In the genomic region with DNA sequence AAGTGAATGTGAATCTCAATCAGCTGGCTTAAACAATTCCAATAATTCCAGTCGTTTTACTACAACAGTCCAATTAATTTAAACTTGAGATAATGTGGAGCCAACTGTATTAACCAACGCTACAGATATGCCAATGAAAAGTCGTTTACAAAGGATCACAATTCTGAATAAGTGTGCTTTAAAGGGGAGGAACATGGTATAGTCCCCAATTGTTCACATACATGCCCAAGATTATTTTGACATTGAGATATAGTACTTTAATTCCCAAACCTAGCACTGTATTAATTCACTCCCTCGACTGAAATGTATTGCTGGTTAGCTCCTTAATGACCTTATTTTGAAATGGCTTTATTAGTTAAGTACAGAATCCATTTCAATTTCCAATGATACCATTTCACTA, we compare ENCODE assay signal across 10 cellular contexts. TPM values are rescaled to one million over a fixed set of nuclear protein-coding genes. Genes with fewer than 3 reads are reported as not detected.
DNase-seq lines count a peak whose midpoint lies in the region; ATAC-seq and TF ChIP-seq lines count a peak whose summit lies in the region.
"Had no signal": no experiment of that assay in that cellular context is flagged by ENCODE, and none has a peak within 500 bp of the region (broad histone marks: within the 10 kb centered on the region; RNA-seq: fewer than 3 reads in every experiment).

No MANE protein-coding gene starts in this region.

- H3K4me2 ChIP-seq in BLaER1 treated with 17β-estradiol and CSF1 and Interleukin-3, amounts not matched to agents 10 nM and 100 nM = peak overlapping the region; percentile 57 to 87 (median 76); a peak in 18 of 22 replicates
- peak overlapping the region; percentile 77 for H3K4me2 ChIP-seq in neural cell (ENCODE audit: low read length)

- H4K20me1 ChIP-seq in BLaER1 treated with 17β-estradiol and CSF1 and Interleukin-3, amounts not matched to agents 10 nM and 100 nM = peaks cover 32 to 67% (median 58%) of the 10 kb centered on the region in 11 experiments; a peak in 21 of 22 replicates
- H4K20me1 ChIP-seq in neural cell (ENCODE audit: insufficient read depth) = peaks cover 13% of the 10 kb centered on the region

- H3K4me3 ChIP-seq in BLaER1 treated with 17β-estradiol and CSF1 and Interleukin-3, amounts not matched to agents 10 nM and 100 nM = peak overlapping the region; percentile 81 to 94 (median 86)
- H3K4me3 ChIP-seq in MG63 (peak overlapping the region; percentile 86), duodenal mucosa (ENCODE audit: low read depth in 1 of 2, low read length in 2 of 2) (peak overlapping the region; percentile 88 to 93), neural cell (ENCODE audit: low read length) (peak overlapping the region; percentile 92), WERI-Rb-1 (ENCODE audit: low read depth, low read length) (no peak overlapping the region)

- no peak overlapping the region for H2AFZ ChIP-seq in neural cell (ENCODE audit: low read depth, low read length)

- H3K79me2 ChIP-seq in neural cell (replicated peaks; ENCODE audit: insufficient read depth, low read length) = peaks cover 71% of the 10 kb centered on the region

- H3K9me2 ChIP-seq in neural cell (ENCODE audit: insufficient read depth, low read length) = no peaks in the 10 kb centered on the region

- ATAC-seq in HG02588 (IDR thresholded peaks at IDR 0.05; ENCODE audit: unreplicated experiment) = no peak

- DNase-seq in MG63 = no peak
- DNase-seq in nucleus accumbens (lab: John Stamatoyannopoulos, UW) = no peak
- no peak for DNase-seq in substantia nigra (lab: John Stamatoyannopoulos, UW)
- no peak for DNase-seq in WERI-Rb-1
- DNase-seq: effector CD4-positive, alpha-beta T cell; NCI-H1694 treated with DMSO at 0.1 percent for 48 hours had no signal

- H3F3A ChIP-seq in neural cell (ENCODE audit: insufficient read depth, low read length, poor library complexity, severe bottlenecking) = peaks cover 3% of the 10 kb centered on the region

- peaks cover 10 to 37% (median 23%) of the 10 kb centered on the region in 10 experiments; a peak in 18 of 20 replicates for H3K4me1 ChIP-seq in BLaER1 treated with 17β-estradiol and CSF1 and Interleukin-3, amounts not matched to agents 10 nM and 100 nM
- H3K4me1 ChIP-seq in duodenal mucosa (ENCODE audit: control insufficient read depth in 1 of 2, insufficient read depth in 2 of 2, low read length in 2 of 2) = peaks cover 24% of the 10 kb centered on the region in 2 donors

- no peak for TF ChIP-seq RAD21 in neural cell (conservative IDR thresholded peaks at IDR 0.05)

- no peaks in the 10 kb centered on the region for H3K27me3 ChIP-seq in BLaER1 treated with 17β-estradiol and CSF1 and Interleukin-3, amounts not matched to agents 10 nM and 100 nM
- no peaks in the 10 kb centered on the region for H3K27me3 ChIP-seq in MG63
- no peaks in the 10 kb centered on the region for H3K27me3 ChIP-seq in duodenal mucosa (ENCODE audit: control insufficient read depth in 1 of 2, insufficient read depth in 2 of 2, low read length in 2 of 2)
- H3K27me3 ChIP-seq in neural cell (ENCODE audit: insufficient read depth, low read depth, low read length) = no peaks in the 10 kb centered on the region
- no peaks in the 10 kb centered on the region for H3K27me3 ChIP-seq in WERI-Rb-1 (ENCODE audit: insufficient read depth, low read depth, severe bottlenecking)

- H3K27ac ChIP-seq in BLaER1 treated with 17β-estradiol and CSF1 and Interleukin-3, amounts not matched to agents 10 nM and 100 nM = peak overlapping the region in 9 of 11 experiments; percentile 93 to 99 (median 97); a peak in 17 of 22 replicates
- H3K27ac ChIP-seq in duodenal mucosa (ENCODE audit: low read depth, low read length) (peak overlapping the region; percentile 37), neural cell (ENCODE audit: low read length) (peak overlapping the region; percentile 96), substantia nigra (ENCODE audit: low read depth, low read length, poor library complexity, severe bottlenecking) (no peak overlapping the region), WERI-Rb-1 (no peak overlapping the region)

- H3K36me3 ChIP-seq in BLaER1 treated with 17β-estradiol and CSF1 and Interleukin-3, amounts not matched to agents 10 nM and 100 nM = peaks cover 0 to 23% (median 6%) of the 10 kb centered on the region in 11 experiments; a peak in 8 of 22 replicates
- H3K36me3 ChIP-seq in MG63 (peaks cover 13% of the 10 kb centered on the region), duodenal mucosa (ENCODE audit: control insufficient read depth in 1 of 2, insufficient read depth in 2 of 2, low read length in 2 of 2) (no peaks in the 10 kb centered on the region), neural cell (ENCODE audit: insufficient read depth, low read length) (no peaks in the 10 kb centered on the region), WERI-Rb-1 (peaks cover 16% of the 10 kb centered on the region)

- TF ChIP-seq CTCF in neural cell (IDR thresholded peaks at IDR 0.05; ENCODE audit: poor library complexity, severe bottlenecking) (no peak), WERI-Rb-1 (IDR thresholded peaks at IDR 0.05; ENCODE audit: low read depth, low read length) (no peak)

- H3K9me3 ChIP-seq in BLaER1 treated with 17β-estradiol and CSF1 and Interleukin-3, amounts not matched to agents 10 nM and 100 nM (replicated peaks in 1 of 11) = no peaks in the 10 kb centered on the region
- no peaks in the 10 kb centered on the region for H3K9me3 ChIP-seq in MG63
- no peaks in the 10 kb centered on the region for H3K9me3 ChIP-seq in duodenal mucosa (ENCODE audit: control insufficient read depth in 1 of 2, low read length in 2 of 2)
- no peaks in the 10 kb centered on the region for H3K9me3 ChIP-seq in neural cell (ENCODE audit: low read length)
- H3K9me3 ChIP-seq in WERI-Rb-1 (ENCODE audit: severe bottlenecking) = no peaks in the 10 kb centered on the region

- H3K9ac ChIP-seq in BLaER1 treated with 17β-estradiol and CSF1 and Interleukin-3, amounts not matched to agents 10 nM and 100 nM = peak overlapping the region; percentile 94 to 99 (median 97)
- H3K9ac ChIP-seq in duodenal mucosa (ENCODE audit: low read depth in 1 of 2, low read length in 2 of 2) = peak overlapping the region; percentile 97
- peak overlapping the region; percentile 97 for H3K9ac ChIP-seq in neural cell (ENCODE audit: low read length)

- TF ChIP-seq EP300 in neural cell (conservative IDR thresholded peaks at IDR 0.05; ENCODE audit: poor library complexity, severe bottlenecking) = no peak

TF ChIP-seq in neural cell, 6 proteins besides CTCF, POLR2A, EP300 and RAD21:
- no peak for TF ChIP-seq TAF1 (IDR thresholded peaks at IDR 0.05; ENCODE audit: low read depth)
- no peak for TF ChIP-seq SMC3 (conservative IDR thresholded peaks at IDR 0.05; ENCODE audit: poor library complexity)
- no peak for TF ChIP-seq MXI1 (conservative IDR thresholded peaks at IDR 0.05; ENCODE audit: poor library complexity, severe bottlenecking)
- TF ChIP-seq POLR2AphosphoS5 (IDR thresholded peaks at IDR 0.05) = no peak
- TF ChIP-seq EZH2 (IDR thresholded peaks at IDR 0.05; ENCODE audit: borderline replicate concordance, insufficient read depth, low read length, poor library complexity, severe bottlenecking) = no peak
- TF ChIP-seq, protein P1, sequence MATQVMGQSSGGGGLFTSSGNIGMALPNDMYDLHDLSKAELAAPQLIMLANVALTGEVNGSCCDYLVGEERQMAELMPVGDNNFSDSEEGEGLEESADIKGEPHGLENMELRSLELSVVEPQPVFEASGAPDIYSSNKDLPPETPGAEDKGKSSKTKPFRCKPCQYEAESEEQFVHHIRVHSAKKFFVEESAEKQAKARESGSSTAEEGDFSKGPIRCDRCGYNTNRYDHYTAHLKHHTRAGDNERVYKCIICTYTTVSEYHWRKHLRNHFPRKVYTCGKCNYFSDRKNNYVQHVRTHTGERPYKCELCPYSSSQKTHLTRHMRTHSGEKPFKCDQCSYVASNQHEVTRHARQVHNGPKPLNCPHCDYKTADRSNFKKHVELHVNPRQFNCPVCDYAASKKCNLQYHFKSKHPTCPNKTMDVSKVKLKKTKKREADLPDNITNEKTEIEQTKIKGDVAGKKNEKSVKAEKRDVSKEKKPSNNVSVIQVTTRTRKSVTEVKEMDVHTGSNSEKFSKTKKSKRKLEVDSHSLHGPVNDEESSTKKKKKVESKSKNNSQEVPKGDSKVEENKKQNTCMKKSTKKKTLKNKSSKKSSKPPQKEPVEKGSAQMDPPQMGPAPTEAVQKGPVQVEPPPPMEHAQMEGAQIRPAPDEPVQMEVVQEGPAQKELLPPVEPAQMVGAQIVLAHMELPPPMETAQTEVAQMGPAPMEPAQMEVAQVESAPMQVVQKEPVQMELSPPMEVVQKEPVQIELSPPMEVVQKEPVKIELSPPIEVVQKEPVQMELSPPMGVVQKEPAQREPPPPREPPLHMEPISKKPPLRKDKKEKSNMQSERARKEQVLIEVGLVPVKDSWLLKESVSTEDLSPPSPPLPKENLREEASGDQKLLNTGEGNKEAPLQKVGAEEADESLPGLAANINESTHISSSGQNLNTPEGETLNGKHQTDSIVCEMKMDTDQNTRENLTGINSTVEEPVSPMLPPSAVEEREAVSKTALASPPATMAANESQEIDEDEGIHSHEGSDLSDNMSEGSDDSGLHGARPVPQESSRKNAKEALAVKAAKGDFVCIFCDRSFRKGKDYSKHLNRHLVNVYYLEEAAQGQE (IDR thresholded peaks at IDR 0.05; ENCODE audit: borderline replicate concordance) = no peak

RNA-seq across cellular contexts. Expression of gene AKIRIN2, which starts 2.5 kb away (rescaled TPM):
- 11.4 and 19.5 TPM in 2 replicates for total RNA-seq in MG63 (2014; rRNA removed; shearing (Covaris generic); ENCODE audit: low replicate concordance)
- 79.3 and 82.8 TPM in 2 replicates for polyA plus RNA-seq in neural cell
- 77.7 and 108 TPM in 2 replicates for polyA minus RNA-seq in neural cell

Comparison
In these comparisons a context has a peak if more than half of its experiments do, and no peak if none do; other contexts are left out.
1. H3K27ac ChIP-seq: peak in BLaER1 treated with 17β-estradiol and CSF1 and Interleukin-3, amounts not matched to agents 10 nM and 100 nM (9 of 11), duodenal mucosa (single experiment) and neural cell (single experiment); none in substantia nigra (single experiment) and WERI-Rb-1 (single experiment).
2. Peak in every context shown above with its lines, with median percentiles within 50 percentile points of each other: H3K9ac ChIP-seq.